In genomic region chr11:64100345-64100744, GRCh38 we compare ENCODE assay signal across 14 cellular contexts.
DNase-seq lines count a peak whose midpoint lies in the region; ATAC-seq, FAIRE-seq and TF ChIP-seq lines count a peak whose summit lies in the region.
"Had no signal": no experiment of that assay in that cellular context is flagged by ENCODE, and none has a peak within 500 bp of the region (broad histone marks: within the 10 kb centered on the region; RNA-seq: fewer than 3 reads in every experiment).

No MANE protein-coding gene starts in this region.

- TF ChIP-seq POLR2A in H1 (IDR thresholded peaks at IDR 0.05; ENCODE audit: control extremely low read depth in 1 of 2, low read depth in 2 of 2, low read length in 2 of 2) (no peak), uterus (IDR thresholded peaks at IDR 0.05) (no peak)

- no peak overlapping the region for H3K4ac ChIP-seq in H1 (replicated peaks; ENCODE audit: insufficient read length, low read depth, low read length)

- H3K14ac ChIP-seq in H1 (ENCODE audit: insufficient read length): no peak overlapping the region

- intact Hi-C loops in uterus (cut with DNase I; ENCODE audit: low total_unique reads): no loop called here

- H3K79me1 ChIP-seq in H1 (ENCODE audit: low read depth, low read length): no peaks in the 10 kb centered on the region; the same call in 1 of the 2 replicates

- H3K4me1 ChIP-seq in H1 (replicated peaks in 1 of 4; ENCODE audit: control insufficient read depth in 3 of 4, insufficient read depth in 4 of 4, low read length in 3 of 4): no peaks in the 10 kb centered on the region; a peak in 3 of 7 replicates
- no peaks in the 10 kb centered on the region for H3K4me1 ChIP-seq in uterus

- H3K4me3 Mint-ChIP-seq in activated T-helper 17 cell treated with anti-CD3 and anti-CD28 coated beads, Interleukin-2, amount 50 U/mL, for 72 hours: no peak overlapping the region
- H3K4me3 Mint-ChIP-seq: activated CD8-positive, alpha-beta T cell treated with anti-CD3 and anti-CD28 coated beads for 36 hours had no signal

- WGBS in H1 (ENCODE audit: extremely low coverage in 1 of 2, insufficient coverage in 1 of 2, insufficient read length in 1 of 2, insufficient replicate concordance in 2 of 2, low coverage in 1 of 2, low lambda C conversion rate in 2 of 2, missing lambda C conversion rate in 1 of 2), 2 experiments: 61% methylated on average over 8 of the region's 8 CpGs; no CpG with 5 or more reads in 1 of the 2 experiments

- no peak overlapping the region for H4K8ac ChIP-seq in H1 (ENCODE audit: extremely low read depth, insufficient read depth, low read length)

- no peak for TF ChIP-seq EP300 in H1 (IDR thresholded peaks at IDR 0.05; ENCODE audit: borderline replicate concordance in 1 of 2, low read depth in 2 of 2, low read length in 2 of 2)

- no peak overlapping the region for H2AK5ac ChIP-seq in H1 (ENCODE audit: low read depth, low read length)

- H3K36me3 Mint-ChIP-seq in activated T-helper 17 cell treated with anti-CD3 and anti-CD28 coated beads, Interleukin-2, amount 50 U/mL, for 72 hours (ENCODE audit: low read depth): no peaks in the 10 kb centered on the region

- POLR2A ChIA-PET in H1 (lab: Charles Lee; ENCODE audit: partially characterized antibody): interaction anchor here (1.3 to 1.7 kb wide), 2 partner anchors 27 to 50 kb away, joined by 4 read pairs; no protein-coding TSS in a partner anchor

- H3K36me3 ChIP-seq in H1 (ENCODE audit: control insufficient read depth in 2 of 4, insufficient read depth in 4 of 4, low read length in 3 of 4) (no peaks in the 10 kb centered on the region), uterus (no peaks in the 10 kb centered on the region)
- H3K36me3 ChIP-seq: SJCRH30 had no signal

- no peak overlapping the region for H3K27ac Mint-ChIP-seq in activated T-helper 17 cell treated with anti-CD3 and anti-CD28 coated beads, Interleukin-2, amount 50 U/mL, for 72 hours
- H3K27ac Mint-ChIP-seq: activated CD8-positive, alpha-beta T cell treated with anti-CD3 and anti-CD28 coated beads for 36 hours had no signal

- H4K20me1 ChIP-seq in H1 (replicated peaks in 1 of 2; ENCODE audit: control insufficient read depth in 1 of 2, insufficient read depth in 2 of 2, low read length in 2 of 2): peaks cover 10 to 42% of the 10 kb centered on the region in 2 experiments

- H2BK120ac ChIP-seq in H1 (replicated peaks; ENCODE audit: low read depth, low read length): no peak overlapping the region

- peak; percentile 48 to 58 for TF ChIP-seq RAD21 in H1 (IDR thresholded peaks at IDR 0.05 in 1 of 2, conservative IDR thresholded peaks at IDR 0.05 in 1 of 2; ENCODE audit: low read depth in 2 of 2, low read length in 2 of 2)

- no peak overlapping the region for H3K4me2 ChIP-seq in H1 (ENCODE audit: insufficient read depth in 1 of 2, low read depth in 2 of 2, low read length in 2 of 2)
- H3K4me2 ChIP-seq: KMS-11 had no signal

- peaks cover 2 to 58% (median 37%) of the 10 kb centered on the region in 4 experiments for H3K27me3 ChIP-seq in H1 (replicated peaks in 1 of 4; ENCODE audit: control insufficient read depth in 3 of 4, extremely low read depth in 1 of 4, insufficient read depth in 3 of 4, low read length in 3 of 4)
- H3K27me3 ChIP-seq in uterus: no peaks in the 10 kb centered on the region
- H3K27me3 ChIP-seq: SJCRH30 had no signal

- peak; percentile 69 for FAIRE-seq in H1 (lab: Jason Lieb, UNC)

- H3K9ac ChIP-seq in H1 (replicated peaks in 1 of 4; ENCODE audit: extremely low read depth in 1 of 4, low read depth in 3 of 4, low read length in 3 of 4): no peak overlapping the region
- H3K9ac ChIP-seq: KMS-11 had no signal

- H3K4me3 ChIP-seq in H1 (ENCODE audit: extremely low read depth in 1 of 4, insufficient read depth in 2 of 4, low read depth in 3 of 4, low read length in 4 of 4) (no peak overlapping the region), uterus (no peak overlapping the region)
- H3K4me3 ChIP-seq: SJCRH30 had no signal

- H3K27ac ChIP-seq in H1 (ENCODE audit: low read depth, low read length): no peak overlapping the region
- no peak overlapping the region for H3K27ac ChIP-seq in uterus
- H3K27ac ChIP-seq: KMS-11, SJCRH30 had no signal

- peaks cover 7% of the 10 kb centered on the region; the same call in 1 of the 2 replicates for H3K23me2 ChIP-seq in H1 (ENCODE audit: low read depth, low read length)

- H4K91ac ChIP-seq in H1 (replicated peaks; ENCODE audit: insufficient read length, low read length): no peak overlapping the region

- H3K18ac ChIP-seq in H1 (ENCODE audit: extremely low read depth, low read length): no peak overlapping the region

- no peak overlapping the region for H4K5ac ChIP-seq in H1 (ENCODE audit: insufficient read length, low read depth, low read length)

- no peak overlapping the region for H2BK5ac ChIP-seq in H1 (ENCODE audit: low read depth, low read length)

- no peak overlapping the region for H2AFZ ChIP-seq in H1 (ENCODE audit: low read length)

- no peak overlapping the region for H2BK15ac ChIP-seq in H1 (ENCODE audit: low read length)

- TF ChIP-seq CTCF in H1 (IDR thresholded peaks at IDR 0.05; ENCODE audit: control extremely low read depth in 1 of 3, insufficient read depth in 1 of 3, low read depth in 1 of 3, low read length in 3 of 3): peak; percentile 52 to 83 (median 68)
- TF ChIP-seq CTCF in uterus (IDR thresholded peaks at IDR 0.05): no peak

- no peak for ATAC-seq in activated T-helper 17 cell treated with anti-CD3 and anti-CD28 coated beads, Interleukin-2, amount 50 U/mL, for 72 hours (replicated peaks)
- ATAC-seq: activated CD8-positive, alpha-beta T cell treated with anti-CD3 and anti-CD28 coated beads for 36 hours; stimulated activated naive CD8-positive, alpha-beta T cell treated with anti-CD3 and anti-CD28 coated beads, Interleukin-15, Interleukin-2, amounts not matched to agents 100 U/mL and 50 U/mL, for 24 hours had no signal

- no peaks in the 10 kb centered on the region for H3K9me3 Mint-ChIP-seq in activated T-helper 17 cell treated with anti-CD3 and anti-CD28 coated beads, Interleukin-2, amount 50 U/mL, for 72 hours
- H3K9me3 Mint-ChIP-seq: activated CD8-positive, alpha-beta T cell treated with anti-CD3 and anti-CD28 coated beads for 36 hours had no signal

- H3K27me3 Mint-ChIP-seq in activated T-helper 17 cell treated with anti-CD3 and anti-CD28 coated beads, Interleukin-2, amount 50 U/mL, for 72 hours: no peaks in the 10 kb centered on the region
- H3K27me3 Mint-ChIP-seq: activated CD8-positive, alpha-beta T cell treated with anti-CD3 and anti-CD28 coated beads for 36 hours had no signal

- H3K79me2 ChIP-seq in H1 (ENCODE audit: control insufficient read depth in 1 of 2, insufficient read depth in 2 of 2, low read length in 2 of 2): no peaks in the 10 kb centered on the region

- no peak overlapping the region for H2BK20ac ChIP-seq in H1 (ENCODE audit: low read length)

- no peak overlapping the region for H3K23ac ChIP-seq in H1 (ENCODE audit: insufficient read length)

- no peak overlapping the region for H3K56ac ChIP-seq in H1 (replicated peaks; ENCODE audit: insufficient read length, low read depth, low read length)

- no peak overlapping the region for H2BK12ac ChIP-seq in H1 (ENCODE audit: low read depth, low read length)

- DNase-seq in 8988T: peak; percentile 69
- peak; percentile 30 for DNase-seq in GM19238 (ENCODE audit: insufficient read length, low spot score)
- DNase-seq in NCI-H345 (lab: John Stamatoyannopoulos, UW): peak; percentile 65
- no peak for DNase-seq in H1 (ENCODE audit: low read depth in 1 of 2, low spot score in 2 of 2)
- DNase-seq in T1000 (lab: John Stamatoyannopoulos, UW): no peak
- no peak for DNase-seq in SKM-1 (lab: John Stamatoyannopoulos, UW; ENCODE audit: unreplicated experiment)
- DNase-seq in uterus: no peak
- DNase-seq: activated CD8-positive, alpha-beta T cell treated with anti-CD3 and anti-CD28 coated beads for 36 hours; midbrain; SJCRH30; stimulated activated CD4-positive, alpha-beta T cell treated with anti-CD3 and anti-CD28 coated beads, Interleukin-12 subunit alpha, Interleukin-12 subunit beta, amount 100 ng/mL, for 4 hours; stimulated activated naive CD8-positive, alpha-beta T cell treated with anti-CD3 and anti-CD28 coated beads, Interleukin-15, Interleukin-2, amounts not matched to agents 100 U/mL and 50 U/mL, for 24 hours had no signal

- H3K9me3 ChIP-seq in H1 (ENCODE audit: insufficient read depth in 2 of 2, low read depth in 1 of 2, low read length in 1 of 2): no peaks in the 10 kb centered on the region
- no peaks in the 10 kb centered on the region for H3K9me3 ChIP-seq in uterus
- H3K9me3 ChIP-seq: SJCRH30 had no signal

- no peaks in the 10 kb centered on the region for H3K4me1 Mint-ChIP-seq in activated T-helper 17 cell treated with anti-CD3 and anti-CD28 coated beads, Interleukin-2, amount 50 U/mL, for 72 hours

- CTCF ChIA-PET in H1 (lab: Charles Lee; ENCODE audit: partially characterized antibody): interaction anchor here (0.9 to 9.3 kb wide), 15 partner anchors 10 to 85 kb away, joined by 3 to 126 read pairs (median 4); no protein-coding TSS in a partner anchor

TF ChIP-seq in H1, 55 proteins besides CTCF, POLR2A, EP300 and RAD21:
- TF ChIP-seq GABPA (IDR thresholded peaks at IDR 0.05; ENCODE audit: borderline replicate concordance, insufficient read depth, low read length): 0 out of 2 replicates have a peak, but pooled peaks have one; percentile 26
- TF ChIP-seq SP1 (IDR thresholded peaks at IDR 0.05; ENCODE audit: low read depth, low read length): no peak

Comparison
In these comparisons a context has a peak if more than half of its experiments do, and no peak if none do; other contexts are left out.
1. DNase-seq: peak in 8988T (single experiment), GM19238 (single experiment) and NCI-H345 (single experiment); none in H1 (0 of 2), T1000 (single experiment), SKM-1 (single experiment) and uterus (0 of 2).
2. CTCF ChIP-seq: peak in H1 (3 of 3); none in uterus (0 of 4).